13 cellular contexts compared by ENCODE assay signal in the genomic region with DNA sequence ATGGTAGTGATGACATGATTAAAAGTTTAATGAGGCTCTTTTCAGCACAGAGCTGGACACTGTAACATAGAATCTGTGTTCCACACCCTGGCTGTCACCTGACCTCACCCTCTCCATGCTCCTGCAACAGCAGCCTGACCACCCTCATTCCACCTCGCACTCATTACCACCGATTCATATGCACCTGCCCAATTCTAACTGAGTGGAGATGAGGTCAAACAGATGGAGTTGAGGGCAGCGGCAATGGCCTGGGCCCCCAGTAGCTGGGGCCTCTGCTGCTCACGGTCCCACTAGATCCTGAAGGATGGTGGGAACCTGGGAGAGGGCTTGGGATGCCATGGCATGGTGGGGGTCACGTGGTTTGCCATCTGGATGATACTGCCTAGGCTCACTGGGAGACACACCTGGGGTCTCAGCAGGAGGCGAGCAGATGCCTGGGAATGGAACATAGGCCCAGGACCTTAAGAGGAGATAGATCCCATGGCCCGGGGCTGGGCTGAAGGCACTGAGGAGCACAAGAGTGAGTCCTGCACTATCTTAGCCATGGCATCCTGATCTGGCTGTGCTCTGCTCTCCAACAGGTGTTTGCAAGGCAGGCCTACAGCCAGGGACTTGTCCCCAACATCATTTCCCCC. TPM values are rescaled to one million over a fixed set of nuclear protein-coding genes. Genes with fewer than 3 reads are reported as not detected.
DNase-seq lines count a peak whose midpoint lies in the region; ATAC-seq and TF ChIP-seq lines count a peak whose summit lies in the region.
"Had no signal": no experiment of that assay in that cellular context is flagged by ENCODE, and none has a peak within 500 bp of the region (broad histone marks: within the 10 kb centered on the region; RNA-seq: fewer than 3 reads in every experiment).

No MANE protein-coding gene starts in this region.

- peaks cover 18% of the 10 kb centered on the region for H3K27me3 Mint-ChIP-seq in activated T-cell treated with anti-CD3 and anti-CD28 coated beads, Interleukin-2, amount 50 U/mL, for 24 hours
- H3K27me3 Mint-ChIP-seq in T-cell = peaks cover 4 to 20% of the 10 kb centered on the region in 2 donors

- H3K9me3 Mint-ChIP-seq in activated T-cell treated with anti-CD3 and anti-CD28 coated beads, Interleukin-2, amount 50 U/mL, for 24 hours = no peaks in the 10 kb centered on the region
- no peaks in the 10 kb centered on the region for H3K9me3 Mint-ChIP-seq in T-cell
- H3K9me3 Mint-ChIP-seq: dendritic cell treated with granulocyte-macrophage colony-stimulating factor and Interleukin-4, amounts not matched to agents 40 ng/mL and 50 ng/mL, for 4 days had no signal

- peak overlapping the region; percentile 87 to 93 for H3K27ac ChIP-seq in right atrium auricular region
- no peak overlapping the region for H3K27ac ChIP-seq in sigmoid colon
- H3K27ac ChIP-seq: RWPE1, thyroid gland had no signal

- TF ChIP-seq CTCF in right atrium auricular region (IDR thresholded peaks at IDR 0.05) (no peak), sigmoid colon (IDR thresholded peaks at IDR 0.05) (no peak)

- TF ChIP-seq EP300 in sigmoid colon (IDR thresholded peaks at IDR 0.05) = no peak

- H3K4me1 ChIP-seq in right atrium auricular region (peaks cover 0 to 53% of the 10 kb centered on the region in 2 donors), sigmoid colon (peaks cover 0 to 19% (median 14%) of the 10 kb centered on the region in 4 donors)

- no peak for ATAC-seq in T-cell (replicated peaks in 1 of 4)

- 90 to 94% methylated on average over 7 of the region's 7 CpGs for WGBS in sigmoid colon, 2 donors

- no peaks in the 10 kb centered on the region for H3K36me3 ChIP-seq in right atrium auricular region
- no peaks in the 10 kb centered on the region for H3K36me3 ChIP-seq in sigmoid colon
- H3K36me3 ChIP-seq: MG63, thyroid gland had no signal

- H3K4me1 Mint-ChIP-seq in activated T-cell treated with anti-CD3 and anti-CD28 coated beads, Interleukin-2, amount 50 U/mL, for 24 hours (ENCODE audit: low read depth) = peaks cover 8% of the 10 kb centered on the region
- peaks cover 4 to 9% (median 5%) of the 10 kb centered on the region in 3 donors for H3K4me1 Mint-ChIP-seq in T-cell

- H3K36me3 Mint-ChIP-seq in activated T-cell treated with anti-CD3 and anti-CD28 coated beads, Interleukin-2, amount 50 U/mL, for 24 hours (ENCODE audit: low read depth) = no peaks in the 10 kb centered on the region
- no peaks in the 10 kb centered on the region for H3K36me3 Mint-ChIP-seq in T-cell

- intact Hi-C loops in sigmoid colon (cut with DNase I) = no loop called here

- POLR2A ChIA-PET in T-cell (lab: Charles Lee) = no interaction called here

- CTCF ChIA-PET in T-cell (lab: Charles Lee) = interaction anchor here in 1 of 2 donors (0.9 to 1.6 kb wide), 3 partner anchors 7 to 126 kb away, joined by 3 to 4 read pairs (median 3); no protein-coding TSS in a partner anchor

- no peak overlapping the region for H3K27ac Mint-ChIP-seq in activated T-cell treated with anti-CD3 and anti-CD28 coated beads, Interleukin-2, amount 50 U/mL, for 24 hours
- no peak overlapping the region for H3K27ac Mint-ChIP-seq in T-cell
- H3K27ac Mint-ChIP-seq: dendritic cell treated with granulocyte-macrophage colony-stimulating factor and Interleukin-4, amounts not matched to agents 40 ng/mL and 50 ng/mL, for 4 days had no signal

- H3K9me3 ChIP-seq in right atrium auricular region (no peaks in the 10 kb centered on the region), sigmoid colon (no peaks in the 10 kb centered on the region)
- H3K9me3 ChIP-seq: MG63, thyroid gland had no signal

- TF ChIP-seq POLR2A in sigmoid colon (IDR thresholded peaks at IDR 0.05) = no peak

- DNase-seq in activated T-cell treated with anti-CD3 and anti-CD28 coated beads, Interleukin-2, amount 50 U/mL, for 24 hours = no peak
- DNase-seq in activated T-cell treated with anti-CD3 and anti-CD28 coated beads, Interleukin-2, amount 50 U/mL, for 1 hour = no peak
- DNase-seq in T-cell = no peak
- DNase-seq in right atrium auricular region (ENCODE audit: low spot score) = peak; percentile 36
- peak; percentile 48 for DNase-seq in sigmoid colon
- no peak for DNase-seq in GOT3 (lab: John Stamatoyannopoulos, UW)
- DNase-seq in GF-D8 (lab: John Stamatoyannopoulos, UW) = no peak
- no peak for DNase-seq in NCI-H187 treated with DMSO at 0.1 percent for 48 hours (lab: John Stamatoyannopoulos, UW)
- DNase-seq: MG63, NCI-H2227 treated with DMSO at 0.1 percent for 48 hours, thyroid gland had no signal

- H3K4me3 ChIP-seq in right atrium auricular region (peak overlapping the region; percentile 62 to 66), sigmoid colon (no peak overlapping the region)
- H3K4me3 ChIP-seq: MG63 had no signal

- H3K27me3 ChIP-seq in right atrium auricular region = no peaks in the 10 kb centered on the region
- peaks cover 6 to 28% (median 21%) of the 10 kb centered on the region in 3 donors for H3K27me3 ChIP-seq in sigmoid colon
- H3K27me3 ChIP-seq: thyroid gland had no signal

- H3K4me3 Mint-ChIP-seq in activated T-cell treated with anti-CD3 and anti-CD28 coated beads, Interleukin-2, amount 50 U/mL, for 24 hours = peak overlapping the region; percentile 63
- peak overlapping the region in 2 of 3 donors; percentile 70 to 71 for H3K4me3 Mint-ChIP-seq in T-cell

RNA-seq across cellular contexts. Expression of a gene that starts 1.3 kb away (rescaled TPM):
- total RNA-seq in T-cell = under 1 TPM in 3 of 5 donors, not detected in 2; 0.12 to 0.47 (median 0.23) TPM
- 100 to 1,000 TPM; 102 to 118 TPM for total RNA-seq in right atrium auricular region
- total RNA-seq in sigmoid colon = 1 to 10 TPM in 1 of 4 donors, under 1 TPM in 3; 0.33 to 1.9 (median 0.77) TPM
- polyA plus RNA-seq in sigmoid colon = under 1 TPM; under 0.01 to 0.51 (median 0.23) TPM

Comparison
In these comparisons a context has a peak if more than half of its experiments do, and no peak if none do; other contexts are left out.
1. DNase-seq: peak in right atrium auricular region (single experiment) and sigmoid colon (single experiment); none in activated T-cell treated with anti-CD3 and anti-CD28 coated beads, Interleukin-2, amount 50 U/mL, for 24 hours (single experiment), activated T-cell treated with anti-CD3 and anti-CD28 coated beads, Interleukin-2, amount 50 U/mL, for 1 hour (single experiment), T-cell (0 of 34), GOT3 (single experiment), GF-D8 (single experiment) and NCI-H187 treated with DMSO at 0.1 percent for 48 hours (single experiment).
2. H3K27ac ChIP-seq: peak in right atrium auricular region (2 of 2); none in sigmoid colon (0 of 4).
3. H3K4me3 ChIP-seq: peak in right atrium auricular region (2 of 2); none in sigmoid colon (0 of 4).
4. RNA of a gene that starts 1.3 kb away (total RNA-seq): 102 to 118 TPM in right atrium auricular region; 0.33 to 1.9 TPM in sigmoid colon and 0.12 to 0.47 TPM in T-cell; every median in the first group is over 10 times any median in the second.